Comparison of ENCODE assay signal across 21 cellular contexts in the genomic region with DNA sequence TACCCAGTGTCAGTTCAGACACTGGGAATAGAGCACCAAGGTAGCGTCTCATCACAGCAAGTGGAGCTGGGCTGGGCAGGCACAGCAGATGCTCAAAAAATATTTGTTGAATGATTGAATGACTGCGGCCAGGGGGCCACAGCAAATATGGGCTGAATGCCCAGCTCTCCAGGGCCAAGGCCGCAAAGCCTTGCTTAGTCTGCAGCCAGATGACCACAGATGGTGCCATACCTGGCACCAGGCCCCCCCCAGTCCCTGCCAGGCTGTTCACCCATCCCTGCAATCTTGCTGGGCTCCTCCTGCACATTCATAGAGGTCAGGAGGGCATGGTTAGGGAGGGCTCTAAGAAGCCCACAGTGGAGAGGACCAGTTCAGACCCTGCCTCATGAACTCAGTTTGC.
"Had no signal": no experiment of that assay in that cellular context is flagged by ENCODE, and none has a peak within 500 bp of the region (broad histone marks: within the 10 kb centered on the region; RNA-seq: fewer than 3 reads in every experiment).

No MANE protein-coding gene starts in this region.

- H3K9me3 ChIP-seq: gastrocnemius medialis, thoracic aorta, upper lobe of left lung had no signal

- ATAC-seq: activated naive CD8-positive, alpha-beta T cell treated with anti-CD3 and anti-CD28 coated beads, Interleukin-2, amount 50 U/mL, for 24 hours; activated T-cell treated with anti-CD3 and anti-CD28 coated beads, Interleukin-2, amount 50 U/mL, for 4 hours; gastrocnemius medialis; T-helper 17 cell had no signal

- H3K27ac ChIP-seq: brain microvascular endothelial cell, gastrocnemius medialis, thoracic aorta, upper lobe of left lung, VCaP had no signal

- H3K4me1 ChIP-seq: gastrocnemius medialis, upper lobe of left lung had no signal

- H3K27me3 ChIP-seq: brain microvascular endothelial cell, gastrocnemius medialis, upper lobe of left lung had no signal

- H3K4me3 ChIP-seq: gastrocnemius medialis, lung, skin epidermis, thoracic aorta, upper lobe of left lung had no signal

- DNase-seq: activated CD4-positive, alpha-beta T cell treated with anti-CD3 and anti-CD28 coated beads, Interleukin-2, amount 50 U/mL, for 1 hour; activated CD4-positive, CD25-positive, alpha-beta regulatory T cell treated with anti-CD3 and anti-CD28 coated beads, Interleukin-2, amount 50 U/mL, for 72 hours; activated CD8-positive, alpha-beta memory T cell treated with anti-CD3 and anti-CD28 coated beads, Interleukin-2, amount 50 U/mL, for 4 hours; activated naive CD4-positive, alpha-beta T cell treated with anti-CD3 and anti-CD28 coated beads, Interleukin-2, amount 10 ng/mL, durations not matched to agents 7 days and 5 days; activated naive CD8-positive, alpha-beta T cell treated with anti-CD3 and anti-CD28 coated beads, Interleukin-2, amount 50 U/mL, for 24 hours; activated T-cell treated with anti-CD3 and anti-CD28 coated beads, Interleukin-2, amount 50 U/mL, for 4 hours; aorta; brain microvascular endothelial cell; effector CD8-positive, alpha-beta T cell; gastrocnemius medialis; nucleus accumbens; posterior cingulate gyrus; retina; stimulated activated CD4-positive, alpha-beta T cell treated with anti-CD3 and anti-CD28 coated beads, Interleukin-15, amount 100 ng/mL, for 24 hours; stimulated activated CD4-positive, alpha-beta T cell treated with anti-CD3 and anti-CD28 coated beads, Interleukin-2, amount 100 ng/mL, for 48 hours; T-helper 17 cell; upper lobe of left lung had no signal
